ENCODE assay signal across 16 cellular contexts in the genomic region with DNA sequence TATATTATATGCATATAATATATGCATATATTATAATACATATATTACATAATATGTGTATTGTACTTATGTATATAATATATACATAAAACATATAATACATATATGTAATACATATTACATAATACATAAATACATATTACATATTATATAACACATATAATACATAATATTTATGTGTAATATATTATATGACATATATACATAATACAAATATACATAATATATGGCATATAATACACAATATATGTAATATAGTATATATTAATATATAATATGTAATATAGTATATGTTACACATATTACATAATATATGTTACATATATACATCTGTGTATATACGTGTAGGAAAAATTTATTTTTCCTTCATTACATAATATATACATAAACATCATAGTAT.
A peak's percentile ranks its signal among the peaks of the same experiment; 100 is the strongest.
DNase-seq lines count a peak whose midpoint lies in the region; ATAC-seq, FAIRE-seq and TF ChIP-seq lines count a peak whose summit lies in the region.
"Had no signal": no experiment of that assay in that cellular context is flagged by ENCODE, and none has a peak within 500 bp of the region (broad histone marks: within the 10 kb centered on the region; RNA-seq: fewer than 3 reads in every experiment).

No MANE protein-coding gene starts in this region.

- intact Hi-C loops in dorsolateral prefrontal cortex (cut with DNase I) (loop anchor here in 1 of 2 donors (5.0 kb wide), 1 partner anchor 62 kb away; a partner anchor contains a TSS), pancreas (cut with DNase I) (no loop called here), upper lobe of right lung (cut with DNase I) (no loop called here)

- FAIRE-seq in TTC549 (lab: Jason Lieb, UNC): peak; percentile 97
- peak; percentile 99 for FAIRE-seq in pancreas (lab: Jason Lieb, UNC)
- no peak for FAIRE-seq in HTR-8/SVneo (lab: Jason Lieb, UNC)
- FAIRE-seq: GM12878, H1 had no signal

- ATAC-seq in pancreas (no peak), upper lobe of right lung (no peak), HG02571 (IDR thresholded peaks at IDR 0.05; ENCODE audit: unreplicated experiment) (no peak)
- ATAC-seq: CD8-positive, alpha-beta T cell; GM12878 had no signal

- no peaks in the 10 kb centered on the region for H3K36me3 ChIP-seq in pancreas
- H3K36me3 ChIP-seq in upper lobe of right lung: no peaks in the 10 kb centered on the region

- 42 to 45% methylated on average over 1 of the region's 1 CpG for WGBS in pancreas, 2 donors

- H3K4me3 ChIP-seq in dorsolateral prefrontal cortex (no peak overlapping the region), pancreas (no peak overlapping the region), upper lobe of right lung (no peak overlapping the region)
- H3K4me3 ChIP-seq: BLaER1 treated with 17β-estradiol and CSF1 and Interleukin-3, amounts not matched to agents 10 nM and 100 nM; GM12878 had no signal

- H3K9me3 ChIP-seq in pancreas: no peaks in the 10 kb centered on the region
- H3K9me3 ChIP-seq in upper lobe of right lung: no peaks in the 10 kb centered on the region
- H3K9me3 ChIP-seq: BLaER1 treated with 17β-estradiol and CSF1 and Interleukin-3, amounts not matched to agents 10 nM and 100 nM had no signal

- TF ChIP-seq CTCF in dorsolateral prefrontal cortex (IDR thresholded peaks at IDR 0.05 in 54 of 56, conservative IDR thresholded peaks at IDR 0.05 in 2 of 56; ENCODE audit: low read depth in 1 of 56, partially characterized antibody in 56 of 56) (no peak), pancreas (IDR thresholded peaks at IDR 0.05) (no peak), upper lobe of right lung (IDR thresholded peaks at IDR 0.05) (no peak)

- H3K27ac ChIP-seq in dorsolateral prefrontal cortex (peak overlapping the region in 43 of 59 donors; percentile 3 to 87 (median 71)), pancreas (peak overlapping the region in 2 of 4 donors; percentile 1 to 69), upper lobe of right lung (peak overlapping the region; percentile 25)
- H3K27ac ChIP-seq: BLaER1 treated with 17β-estradiol and CSF1 and Interleukin-3, amounts not matched to agents 10 nM and 100 nM; HL-60 had no signal

- DNase-seq in dorsolateral prefrontal cortex: no peak
- DNase-seq in pancreas: no peak
- no peak for DNase-seq in upper lobe of right lung
- DNase-seq in GM03348 (ENCODE audit: low spot score): no peak
- no peak for DNase-seq in HTR-8/SVneo (ENCODE audit: insufficient read length, low spot score)
- DNase-seq: Calu3; CD8-positive, alpha-beta T cell; DMS79 treated with DMSO at 0.1 percent for 48 hours; GF-D8; H9 had no signal

- no peaks in the 10 kb centered on the region for H3K27me3 ChIP-seq in dorsolateral prefrontal cortex
- no peaks in the 10 kb centered on the region for H3K27me3 ChIP-seq in pancreas
- no peaks in the 10 kb centered on the region for H3K27me3 ChIP-seq in upper lobe of right lung
- H3K27me3 ChIP-seq: BLaER1 treated with 17β-estradiol and CSF1 and Interleukin-3, amounts not matched to agents 10 nM and 100 nM had no signal

- H3K4me1 ChIP-seq in pancreas: peaks cover 16 to 46% (median 23%) of the 10 kb centered on the region in 3 donors
- peaks cover 40% of the 10 kb centered on the region for H3K4me1 ChIP-seq in upper lobe of right lung
